Comparison of ENCODE assay signal across 1 cellular context in the genomic region with DNA sequence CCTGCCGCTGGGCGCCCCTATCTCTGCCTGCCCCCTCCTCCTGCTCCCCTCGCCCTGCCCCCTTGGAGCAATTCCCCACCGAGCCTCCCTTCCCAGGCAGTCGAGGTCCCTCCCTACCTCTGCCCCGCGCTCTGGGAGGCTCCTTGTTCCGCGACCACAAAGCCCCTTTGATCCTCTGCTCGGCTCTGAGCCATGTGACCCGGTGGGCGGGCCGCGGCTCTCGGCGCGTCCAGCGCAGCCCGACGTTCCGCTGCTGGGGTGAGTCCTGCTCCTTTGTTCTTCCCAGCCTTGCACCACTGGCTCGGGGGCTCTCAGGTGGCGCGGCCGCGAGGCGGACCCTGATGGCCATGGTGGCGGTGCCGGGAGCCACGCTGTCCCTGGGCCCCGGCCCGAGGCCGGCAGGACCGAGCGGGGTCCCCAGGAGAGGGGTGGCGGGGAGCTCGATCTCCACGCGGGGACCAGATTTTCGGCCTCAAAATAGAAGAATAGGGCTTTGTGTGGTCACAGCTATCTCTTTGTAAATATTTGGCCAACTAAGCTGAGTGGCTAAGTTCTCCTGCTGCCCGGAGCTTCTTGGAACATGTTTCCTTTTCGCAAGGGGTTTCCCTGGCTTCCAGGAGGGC.
A peak's percentile ranks its signal among the peaks of the same experiment; 100 is the strongest.
TF ChIP-seq lines count a peak whose summit lies in the region.

No MANE protein-coding gene starts in this region.

TF ChIP-seq in HepG2, 621 proteins besides CTCF, POLR2A, EP300 and RAD21 (continued from another document):
- TF ChIP-seq NFIB (CRISPR knock-in tag; IDR thresholded peaks at IDR 0.05; ENCODE audit: borderline replicate concordance) (no peak), CREM (IDR thresholded peaks at IDR 0.05) (peak; percentile 43; the same call in 1 of the 2 replicates), CREM (CRISPR knock-in tag; IDR thresholded peaks at IDR 0.05) (no peak)
